ENCODE assay signal across 8 cellular contexts in genomic region chr5:127517110-127517479, GRCh38. TPM values are rescaled to one million over a fixed set of nuclear protein-coding genes. Genes with fewer than 3 reads are reported as not detected.
DNase-seq lines count a peak whose midpoint lies in the region; ATAC-seq lines count a peak whose summit lies in the region.

No MANE protein-coding gene starts in this region.

- peak overlapping the region; percentile 67 for H3K4me3 ChIP-seq in CD8-positive, alpha-beta memory T cell (ENCODE audit: low read length)
- H3K4me3 ChIP-seq in iPS-15b (ENCODE audit: low read depth, low read length), result peak overlapping the region; percentile 69

- H3K9me3 Mint-ChIP-seq in CD8-positive, alpha-beta memory T cell, result peaks cover 2 to 10% (median 9%) of the 10 kb centered on the region in 5 donors
- H3K9me3 Mint-ChIP-seq in activated CD8-positive, alpha-beta T cell treated with anti-CD3 and anti-CD28 coated beads, Interleukin-2, amount 10 ng/mL, durations not matched to agents 7 days and 5 days (ENCODE audit: insufficient read depth), result no peaks in the 10 kb centered on the region
- peaks cover 17 to 18% of the 10 kb centered on the region in 2 donors for H3K9me3 Mint-ChIP-seq in stimulated activated naive CD8-positive, alpha-beta T cell treated with anti-CD3 and anti-CD28 coated beads, Interleukin-15, amount 100 ng/mL, for 72 hours

- H3K4me3 Mint-ChIP-seq in CD8-positive, alpha-beta memory T cell, result peak overlapping the region; percentile 85 to 94 (median 89)
- peak overlapping the region; percentile 77 for H3K4me3 Mint-ChIP-seq in activated CD8-positive, alpha-beta T cell treated with anti-CD3 and anti-CD28 coated beads, Interleukin-2, amount 10 ng/mL, durations not matched to agents 7 days and 5 days
- peak overlapping the region; percentile 75 to 81 for H3K4me3 Mint-ChIP-seq in stimulated activated naive CD8-positive, alpha-beta T cell treated with anti-CD3 and anti-CD28 coated beads, Interleukin-15, amount 100 ng/mL, for 72 hours

- H3K36me3 Mint-ChIP-seq in CD8-positive, alpha-beta memory T cell, result peaks cover 12 to 22% (median 16%) of the 10 kb centered on the region in 3 donors
- H3K36me3 Mint-ChIP-seq in activated CD8-positive, alpha-beta T cell treated with anti-CD3 and anti-CD28 coated beads, Interleukin-2, amount 10 ng/mL, durations not matched to agents 7 days and 5 days (ENCODE audit: low read depth), result peaks cover 27% of the 10 kb centered on the region

- H3K36me3 ChIP-seq in CD8-positive, alpha-beta memory T cell (ENCODE audit: insufficient read depth, low read length), result no peaks in the 10 kb centered on the region
- H3K36me3 ChIP-seq in iPS-15b (ENCODE audit: control insufficient read depth, insufficient read depth, low read length), result peaks cover 8% of the 10 kb centered on the region

- H3K4me1 ChIP-seq in CD8-positive, alpha-beta memory T cell (ENCODE audit: insufficient read depth, low read length), result peaks cover 15% of the 10 kb centered on the region
- no peaks in the 10 kb centered on the region for H3K4me1 ChIP-seq in iPS-15b (ENCODE audit: control insufficient read depth, insufficient read depth, low read length)

- ATAC-seq in GM19455 (IDR thresholded peaks at IDR 0.05; ENCODE audit: unreplicated experiment), result peak; percentile 36
- peak; percentile 19 for ATAC-seq in HG03469 (IDR thresholded peaks at IDR 0.05; ENCODE audit: unreplicated experiment)
- ATAC-seq in activated CD8-positive, alpha-beta T cell treated with anti-CD3 and anti-CD28 coated beads, Interleukin-2, amount 10 ng/mL, durations not matched to agents 7 days and 5 days, result no peak
- peak; percentile 60 for ATAC-seq in stimulated activated naive CD8-positive, alpha-beta T cell treated with anti-CD3 and anti-CD28 coated beads, Interleukin-15, amount 100 ng/mL, for 72 hours

- H3K9ac ChIP-seq in iPS-15b (ENCODE audit: low read depth, low read length), result no peak overlapping the region

- DNase-seq in CD8-positive, alpha-beta memory T cell, result no peak
- no peak for DNase-seq in activated CD8-positive, alpha-beta T cell treated with anti-CD3 and anti-CD28 coated beads, Interleukin-2, amount 10 ng/mL, durations not matched to agents 7 days and 5 days
- no peak for DNase-seq in stimulated activated naive CD8-positive, alpha-beta T cell treated with anti-CD3 and anti-CD28 coated beads, Interleukin-15, amount 100 ng/mL, for 72 hours
- DNase-seq in T-helper 9 cell (no peak), NCI-H1092 treated with DMSO at 0.1 percent for 48 hours (lab: John Stamatoyannopoulos, UW) (no peak)

- POLR2A ChIA-PET in CD8-positive, alpha-beta memory T cell (lab: Charles Lee), result no interaction called here
- POLR2A ChIA-PET in activated CD8-positive, alpha-beta T cell treated with anti-CD3 and anti-CD28 coated beads, Interleukin-2, amount 10 ng/mL, durations not matched to agents 7 days and 5 days (lab: Charles Lee), result no interaction called here

- H3K27me3 ChIP-seq in CD8-positive, alpha-beta memory T cell (ENCODE audit: insufficient read depth, low read length, poor library complexity, severe bottlenecking), result no peaks in the 10 kb centered on the region
- H3K27me3 ChIP-seq in iPS-15b (ENCODE audit: control insufficient read depth, insufficient read depth, low read length), result no peaks in the 10 kb centered on the region

- peaks cover 35 to 42% (median 40%) of the 10 kb centered on the region in 3 donors for H3K4me1 Mint-ChIP-seq in CD8-positive, alpha-beta memory T cell
- H3K4me1 Mint-ChIP-seq in activated CD8-positive, alpha-beta T cell treated with anti-CD3 and anti-CD28 coated beads, Interleukin-2, amount 10 ng/mL, durations not matched to agents 7 days and 5 days (ENCODE audit: low read depth), result peaks cover 21% of the 10 kb centered on the region
- peaks cover 19% of the 10 kb centered on the region for H3K4me1 Mint-ChIP-seq in stimulated activated naive CD8-positive, alpha-beta T cell treated with anti-CD3 and anti-CD28 coated beads, Interleukin-15, amount 100 ng/mL, for 72 hours

- H3K27ac Mint-ChIP-seq in CD8-positive, alpha-beta memory T cell, result peak overlapping the region; percentile 3 to 91 (median 72)
- peak overlapping the region; percentile 77 for H3K27ac Mint-ChIP-seq in activated CD8-positive, alpha-beta T cell treated with anti-CD3 and anti-CD28 coated beads, Interleukin-2, amount 10 ng/mL, durations not matched to agents 7 days and 5 days
- peak overlapping the region in 1 of 2 donors; percentile 36 for H3K27ac Mint-ChIP-seq in stimulated activated naive CD8-positive, alpha-beta T cell treated with anti-CD3 and anti-CD28 coated beads, Interleukin-15, amount 100 ng/mL, for 72 hours

- peak overlapping the region; percentile 10 for H3K27ac ChIP-seq in CD8-positive, alpha-beta memory T cell (ENCODE audit: low read depth, low read length)

- peaks cover 4 to 12% of the 10 kb centered on the region in 2 donors for H3K27me3 Mint-ChIP-seq in CD8-positive, alpha-beta memory T cell
- H3K27me3 Mint-ChIP-seq in activated CD8-positive, alpha-beta T cell treated with anti-CD3 and anti-CD28 coated beads, Interleukin-2, amount 10 ng/mL, durations not matched to agents 7 days and 5 days (ENCODE audit: low read depth), result peaks cover 9% of the 10 kb centered on the region
- H3K27me3 Mint-ChIP-seq in stimulated activated naive CD8-positive, alpha-beta T cell treated with anti-CD3 and anti-CD28 coated beads, Interleukin-15, amount 100 ng/mL, for 72 hours, result peaks cover 8% of the 10 kb centered on the region

- CTCF ChIA-PET in CD8-positive, alpha-beta memory T cell (lab: Charles Lee), result no interaction called here
- CTCF ChIA-PET in activated CD8-positive, alpha-beta T cell treated with anti-CD3 and anti-CD28 coated beads, Interleukin-2, amount 10 ng/mL, durations not matched to agents 7 days and 5 days (lab: Charles Lee), result interaction anchor here (0.9 kb wide), 1 partner anchor 20 kb away, joined by 3 read pairs; no protein-coding TSS in a partner anchor

- no peaks in the 10 kb centered on the region for H3K9me3 ChIP-seq in CD8-positive, alpha-beta memory T cell (ENCODE audit: low read length)
- H3K9me3 ChIP-seq in iPS-15b (ENCODE audit: control insufficient read depth, insufficient read depth, low read length), result peaks cover 9% of the 10 kb centered on the region

RNA-seq across cellular contexts. Expression of gene PRRC1, which starts 0.3 kb away (rescaled TPM):
- total RNA-seq in CD8-positive, alpha-beta memory T cell, result 10 to 100 TPM; 32.4 to 37.5 TPM
- polyA plus RNA-seq in CD8-positive, alpha-beta memory T cell, result 34.6 TPM
- total RNA-seq in activated CD8-positive, alpha-beta T cell treated with anti-CD3 and anti-CD28 coated beads, Interleukin-2, amount 10 ng/mL, durations not matched to agents 7 days and 5 days, result 10 to 100 TPM; 36.0 to 41.3 TPM
